Comparison of ENCODE assay signal across 22 cellular contexts in the genomic region with DNA sequence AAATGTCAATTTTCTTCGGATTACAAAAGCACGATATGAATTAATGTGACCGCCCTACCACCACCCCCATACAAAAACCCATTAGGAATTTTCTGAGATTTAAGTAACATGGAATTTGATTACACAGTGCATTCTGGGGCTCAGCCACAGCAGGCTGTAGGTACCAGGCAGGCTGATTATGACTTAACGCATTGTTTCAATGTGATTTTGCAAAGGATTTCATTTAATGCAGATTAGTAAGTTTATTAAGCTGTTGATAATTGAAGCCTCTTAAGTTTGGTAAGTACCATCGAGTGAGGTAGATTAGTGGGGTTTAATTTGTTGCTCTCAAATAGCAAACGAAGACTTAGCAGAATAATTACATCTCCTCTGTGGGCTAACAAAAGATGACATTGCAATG.
"Had no signal": no experiment of that assay in that cellular context is flagged by ENCODE, and none has a peak within 500 bp of the region (broad histone marks: within the 10 kb centered on the region; RNA-seq: fewer than 3 reads in every experiment).

No MANE protein-coding gene starts in this region.

- DNase-seq: colonic mucosa; effector CD8-positive, alpha-beta T cell; endodermal cell; foreskin fibroblast; gastrocnemius medialis; left ventricle myocardium superior; lower lobe of right lung; natural killer cell; stimulated activated CD4-positive, alpha-beta T cell treated with anti-CD3 and anti-CD28 coated beads, Interleukin-2, amount 100 ng/mL, for 24 hours; stimulated activated CD4-positive, alpha-beta T cell treated with anti-CD3 and anti-CD28 coated beads, Interleukin-4, amount 100 ng/mL, for 24 hours; stimulated activated naive CD8-positive, alpha-beta T cell treated with anti-CD3 and anti-CD28 coated beads, Interleukin-15, Interleukin-2, amounts not matched to agents 100 U/mL and 50 U/mL, for 24 hours; substantia nigra; testis; tibial artery had no signal

- H3K4me3 ChIP-seq: colonic mucosa, gastrocnemius medialis, lower lobe of right lung, right atrium auricular region, smooth muscle cell, testis, tibial artery had no signal

- H3K36me3 ChIP-seq: colonic mucosa, gastrocnemius medialis, lower lobe of right lung, neutrophil, right atrium auricular region, tibial artery had no signal

- H3K27ac ChIP-seq: colonic mucosa, epithelial cell of prostate, gastrocnemius medialis, lower lobe of right lung, neutrophil, parathyroid adenoma, right atrium auricular region, testis, tibial artery had no signal

- H3K4me1 ChIP-seq: colonic mucosa, gastrocnemius medialis, lower lobe of right lung, parathyroid adenoma, right atrium auricular region, testis, tibial artery had no signal

- ATAC-seq: esophagus mucosa; gastrocnemius medialis; left ventricle myocardium superior; lower lobe of right lung; natural killer cell; sciatic nerve; stimulated activated effector memory CD8-positive, alpha-beta T cell treated with anti-CD3 and anti-CD28 coated beads, Interleukin-12 subunit alpha, Interleukin-12 subunit beta, amount 100 ng/mL, for 72 hours; stimulated activated naive CD8-positive, alpha-beta T cell treated with anti-CD3 and anti-CD28 coated beads, Interleukin-15, Interleukin-2, amounts not matched to agents 100 U/mL and 50 U/mL, for 24 hours had no signal

- H3K27me3 ChIP-seq: colonic mucosa, gastrocnemius medialis, neutrophil, right atrium auricular region, testis, tibial artery had no signal

- H3K9me3 ChIP-seq: colonic mucosa, gastrocnemius medialis, lower lobe of right lung, neutrophil, right atrium auricular region, testis, tibial artery had no signal
